Comparison of ENCODE assay signal across 8 cellular contexts in the genomic region with DNA sequence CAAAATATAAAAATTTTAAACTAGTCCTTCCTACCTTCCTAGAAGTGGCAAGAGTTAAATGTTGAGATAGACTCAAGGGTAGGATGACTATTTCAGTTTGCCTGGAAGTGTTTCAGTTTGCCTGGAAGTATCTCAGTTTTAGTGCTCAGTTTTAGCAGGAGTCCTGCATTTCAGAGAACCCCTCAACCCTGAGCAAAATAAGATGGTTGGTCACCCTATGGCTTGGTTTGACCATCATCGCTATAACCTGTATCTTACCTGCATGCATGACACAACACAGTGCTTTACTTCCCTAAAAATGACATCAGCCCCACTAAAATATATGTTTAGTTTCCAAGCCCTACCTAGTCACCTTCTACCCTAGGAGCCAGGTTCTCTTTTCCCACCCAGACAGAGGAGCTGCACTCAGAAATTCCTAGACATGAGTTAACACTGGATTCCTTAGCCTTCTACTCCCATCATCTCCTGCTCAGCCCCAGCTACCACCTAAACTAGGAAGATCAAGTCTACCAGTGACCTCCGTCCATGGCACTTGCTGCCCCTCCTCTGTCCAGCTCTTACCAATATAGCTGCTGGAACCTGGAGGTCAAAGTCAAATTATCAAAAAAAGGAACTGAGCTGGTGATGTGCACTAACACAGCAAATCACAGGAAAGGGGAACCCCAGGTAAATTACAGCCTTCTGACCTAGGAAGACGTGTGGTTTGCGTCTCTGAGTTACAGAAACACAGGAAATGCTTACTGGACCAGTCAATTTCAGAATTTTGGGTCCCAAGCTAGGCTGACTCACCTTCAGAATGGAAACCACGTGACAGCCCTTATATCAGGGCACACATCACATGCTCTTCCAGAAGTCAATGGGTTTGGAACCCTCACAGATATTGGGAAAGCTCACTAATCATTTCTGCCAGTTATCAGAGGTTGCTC. TPM values are rescaled to one million over a fixed set of nuclear protein-coding genes. Genes with fewer than 3 reads are reported as not detected.
A peak's percentile ranks its signal among the peaks of the same experiment; 100 is the strongest.
DNase-seq lines count a peak whose midpoint lies in the region; ATAC-seq lines count a peak whose summit lies in the region.

No MANE protein-coding gene starts in this region.

- peak overlapping the region; percentile 64 for H3K27ac Mint-ChIP-seq in central memory CD8-positive, alpha-beta T cell (ENCODE audit: low read depth)

- H3K27me3 Mint-ChIP-seq in central memory CD8-positive, alpha-beta T cell: peaks cover 43% of the 10 kb centered on the region

- H3K36me3 ChIP-seq in MG63: no peaks in the 10 kb centered on the region

- H3K4me1 Mint-ChIP-seq in central memory CD8-positive, alpha-beta T cell: peaks cover 27% of the 10 kb centered on the region

- no peaks in the 10 kb centered on the region for H3K9me3 Mint-ChIP-seq in central memory CD8-positive, alpha-beta T cell

- H3K4me3 Mint-ChIP-seq in central memory CD8-positive, alpha-beta T cell: no peak overlapping the region

- peaks cover 1% of the 10 kb centered on the region for H3K36me3 Mint-ChIP-seq in central memory CD8-positive, alpha-beta T cell (ENCODE audit: insufficient read depth)

- no peak overlapping the region for H3K4me3 ChIP-seq in MG63

- H3K9me3 ChIP-seq in MG63: peaks cover 8% of the 10 kb centered on the region; the same call in 1 of the 2 replicates

- peaks cover 20% of the 10 kb centered on the region for H3K27me3 ChIP-seq in MG63

- ATAC-seq in GM18499 (IDR thresholded peaks at IDR 0.05; ENCODE audit: insufficient read depth, unreplicated experiment): peak; percentile 93
- ATAC-seq in GM21423 (IDR thresholded peaks at IDR 0.05; ENCODE audit: unreplicated experiment): peak; percentile 89
- ATAC-seq in HG03565 (IDR thresholded peaks at IDR 0.05; ENCODE audit: unreplicated experiment): peak; percentile 84
- ATAC-seq in central memory CD8-positive, alpha-beta T cell (replicated peaks; ENCODE audit: extremely low read depth, poor library complexity, severe bottlenecking): peak; percentile 59

- no peak for DNase-seq in central memory CD8-positive, alpha-beta T cell (ENCODE audit: low spot score in 2 of 2)
- no peak for DNase-seq in MG63
- DNase-seq in NCI-H526 treated with DMSO at 0.1 percent for 48 hours (lab: John Stamatoyannopoulos, UW): no peak
- DNase-seq in nucleus accumbens (lab: John Stamatoyannopoulos, UW): no peak
- DNase-seq in NCI-H446 (lab: John Stamatoyannopoulos, UW): no peak

RNA-seq across cellular contexts. Expression of gene G0S2, which starts 2.2 kb away (rescaled TPM):
- 4.7 TPM in 1 of 2 replicates, not detected in the other for total RNA-seq in MG63 (2014; rRNA removed; shearing (Covaris generic); ENCODE audit: low replicate concordance)

RNA-seq across cellular contexts. Expression of gene LAMB3, which starts 20.7 kb away (rescaled TPM):
- 1.5 and 4.7 TPM in 2 replicates for total RNA-seq in MG63 (2014; rRNA removed; shearing (Covaris generic); ENCODE audit: low replicate concordance)

RNA-seq across cellular contexts. Expression of gene HSD11B1, which starts 31.7 kb away (rescaled TPM):
- not detected in 2 replicates for total RNA-seq in MG63 (2014; rRNA removed; shearing (Covaris generic); ENCODE audit: low replicate concordance)
